Comparison of ENCODE assay signal across 9 cellular contexts in the genomic region with DNA sequence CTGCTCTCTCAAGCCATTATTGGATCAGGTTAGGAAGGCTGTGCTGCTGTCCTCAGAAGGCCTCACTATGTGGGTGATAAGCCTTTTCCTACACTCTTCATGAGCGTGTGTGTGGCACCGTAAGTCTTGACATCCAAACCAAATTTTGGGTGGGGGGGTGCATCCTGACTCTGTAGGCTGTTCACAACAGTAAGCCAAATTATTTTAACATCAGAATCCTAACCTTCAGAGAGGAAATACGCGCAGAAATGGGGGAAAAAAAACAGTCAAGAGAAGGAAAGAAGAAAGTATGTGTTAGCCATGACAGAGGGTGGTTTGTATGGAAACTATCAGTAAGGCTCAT. TPM values are rescaled to one million over a fixed set of nuclear protein-coding genes. Genes with fewer than 3 reads are reported as not detected.
DNase-seq lines count a peak whose midpoint lies in the region; ATAC-seq and TF ChIP-seq lines count a peak whose summit lies in the region.
"Had no signal": no experiment of that assay in that cellular context is flagged by ENCODE, and none has a peak within 500 bp of the region (broad histone marks: within the 10 kb centered on the region; RNA-seq: fewer than 3 reads in every experiment).

No MANE protein-coding gene starts in this region.

- H3K27ac ChIP-seq in Peyer's patch (peak overlapping the region; percentile 66 to 85 (median 81)), esophagus muscularis mucosa (replicated peaks in 1 of 4) (peak overlapping the region; percentile 78 to 84 (median 82)), suprapubic skin (peak overlapping the region; percentile 76)

- H3K36me3 ChIP-seq in Peyer's patch (no peaks in the 10 kb centered on the region), esophagus muscularis mucosa (peaks cover 0 to 19% (median 0%) of the 10 kb centered on the region in 4 donors), suprapubic skin (no peaks in the 10 kb centered on the region)

- no peak overlapping the region for H3K4me3 ChIP-seq in Peyer's patch
- no peak overlapping the region for H3K4me3 ChIP-seq in esophagus muscularis mucosa
- H3K4me3 ChIP-seq in suprapubic skin = no peak overlapping the region

- H3K4me1 ChIP-seq in Peyer's patch = peaks cover 0 to 18% (median 7%) of the 10 kb centered on the region in 4 donors
- peaks cover 0 to 17% (median 15%) of the 10 kb centered on the region in 4 donors for H3K4me1 ChIP-seq in esophagus muscularis mucosa
- H3K4me1 ChIP-seq in suprapubic skin = peaks cover 32% of the 10 kb centered on the region

- no peak overlapping the region for H3K27ac Mint-ChIP-seq in osteocyte (ENCODE audit: unreplicated experiment)

- DNase-seq in activated T-cell treated with anti-CD3 and anti-CD28 coated beads, Interleukin-2, amount 50 U/mL, for 4 hours = no peak
- no peak for DNase-seq in activated T-cell treated with anti-CD3 and anti-CD28 coated beads, Interleukin-2, amount 50 U/mL, for 48 hours
- no peak for DNase-seq in Peyer's patch
- no peak for DNase-seq in esophagus muscularis mucosa (ENCODE audit: extremely low spot score)
- DNase-seq in suprapubic skin (ENCODE audit: low spot score in 2 of 2) = no peak
- no peak for DNase-seq in osteocyte (ENCODE audit: extremely low spot score, unreplicated experiment)
- no peak for DNase-seq in GOT3 (lab: John Stamatoyannopoulos, UW)
- DNase-seq: occipital lobe had no signal

- no peaks in the 10 kb centered on the region for H3K27me3 Mint-ChIP-seq in activated T-cell treated with anti-CD3 and anti-CD28 coated beads, Interleukin-2, amount 50 U/mL, for 4 hours (ENCODE audit: low read depth)
- no peaks in the 10 kb centered on the region for H3K27me3 Mint-ChIP-seq in osteocyte (ENCODE audit: unreplicated experiment)

- peaks cover 9% of the 10 kb centered on the region for H3K36me3 Mint-ChIP-seq in activated T-cell treated with anti-CD3 and anti-CD28 coated beads, Interleukin-2, amount 50 U/mL, for 4 hours (ENCODE audit: insufficient read depth)
- peaks cover 3% of the 10 kb centered on the region for H3K36me3 Mint-ChIP-seq in osteocyte (ENCODE audit: unreplicated experiment)

- peak overlapping the region; percentile 32 for H3K4me3 Mint-ChIP-seq in activated T-cell treated with anti-CD3 and anti-CD28 coated beads, Interleukin-2, amount 50 U/mL, for 4 hours
- no peak overlapping the region for H3K4me3 Mint-ChIP-seq in osteocyte (ENCODE audit: unreplicated experiment)

- H3K27me3 ChIP-seq in Peyer's patch (no peaks in the 10 kb centered on the region), esophagus muscularis mucosa (no peaks in the 10 kb centered on the region), suprapubic skin (no peaks in the 10 kb centered on the region)

- no peak for TF ChIP-seq POLR2A in Peyer's patch (IDR thresholded peaks at IDR 0.05)
- TF ChIP-seq POLR2A in esophagus muscularis mucosa (IDR thresholded peaks at IDR 0.05; ENCODE audit: low read depth) = no peak
- no peak for TF ChIP-seq POLR2A in suprapubic skin (IDR thresholded peaks at IDR 0.05)

- no peaks in the 10 kb centered on the region for H3K9me3 Mint-ChIP-seq in activated T-cell treated with anti-CD3 and anti-CD28 coated beads, Interleukin-2, amount 50 U/mL, for 4 hours
- H3K9me3 Mint-ChIP-seq in osteocyte (ENCODE audit: unreplicated experiment) = no peaks in the 10 kb centered on the region

- ATAC-seq in activated T-cell treated with anti-CD3 and anti-CD28 coated beads, Interleukin-2, amount 50 U/mL, for 4 hours = peak in 1 of 2 donors; percentile 7
- ATAC-seq in HG02763 (IDR thresholded peaks at IDR 0.05; ENCODE audit: unreplicated experiment) = no peak

- peak in 1 of 6 experiments; percentile 4 for TF ChIP-seq CTCF in Peyer's patch (IDR thresholded peaks at IDR 0.05)
- TF ChIP-seq CTCF in esophagus muscularis mucosa (IDR thresholded peaks at IDR 0.05) = no peak
- TF ChIP-seq CTCF in suprapubic skin (IDR thresholded peaks at IDR 0.05) = no peak
- TF ChIP-seq CTCF in osteocyte (IDR thresholded peaks at IDR 0.05) = no peak

- no peaks in the 10 kb centered on the region for H3K9me3 ChIP-seq in Peyer's patch
- H3K9me3 ChIP-seq in esophagus muscularis mucosa = no peaks in the 10 kb centered on the region
- H3K9me3 ChIP-seq in suprapubic skin = no peaks in the 10 kb centered on the region

- 86% methylated on average over 4 of the region's 4 CpGs for WGBS in esophagus muscularis mucosa
- WGBS in suprapubic skin = 86% methylated on average over 4 of the region's 4 CpGs

- peaks cover 29% of the 10 kb centered on the region for H3K4me1 Mint-ChIP-seq in activated T-cell treated with anti-CD3 and anti-CD28 coated beads, Interleukin-2, amount 50 U/mL, for 4 hours (ENCODE audit: low read depth)
- peaks cover 34% of the 10 kb centered on the region for H3K4me1 Mint-ChIP-seq in osteocyte (ENCODE audit: unreplicated experiment)

- intact Hi-C loops in esophagus muscularis mucosa (cut with DNase I) = loop anchor here (1.0 kb wide), 1 partner anchor 193 kb away; no protein-coding TSS in a partner anchor

- TF ChIP-seq EP300 in esophagus muscularis mucosa (IDR thresholded peaks at IDR 0.05) (no peak), suprapubic skin (IDR thresholded peaks at IDR 0.05) (no peak)

RNA-seq across cellular contexts. Expression of gene STPG1, which starts 21.0 kb away (rescaled TPM):
- 1 to 10 TPM; 3.2 to 4.2 (median 3.9) TPM for total RNA-seq in activated T-cell treated with anti-CD3 and anti-CD28 coated beads, Interleukin-2, amount 50 U/mL, for 4 hours
- 10 to 100 TPM in 3 of 4 donors, 1 to 10 TPM in 1; 3.3 to 16.5 (median 15.1) TPM for total RNA-seq in Peyer's patch
- total RNA-seq in esophagus muscularis mucosa = 1 to 10 TPM; 2.2 to 5.6 (median 4.1) TPM
- 1 to 10 TPM; 7.2 to 8.5 (median 7.8) TPM for total RNA-seq in suprapubic skin
- total RNA-seq in osteocyte = 5.3 and 5.4 TPM in 2 replicates

RNA-seq across cellular contexts. Expression of gene NIPAL3, which starts 23.0 kb away (rescaled TPM):
- 10 to 100 TPM; 24.0 to 31.8 (median 26.8) TPM for total RNA-seq in activated T-cell treated with anti-CD3 and anti-CD28 coated beads, Interleukin-2, amount 50 U/mL, for 4 hours
- total RNA-seq in Peyer's patch (10 to 100 TPM; 38.0 to 74.3 (median 57.3) TPM), esophagus muscularis mucosa (10 to 100 TPM; 18.3 to 31.1 (median 26.6) TPM), suprapubic skin (10 to 100 TPM; 42.4 to 75.4 (median 64.6) TPM), osteocyte (25.8 and 28.4 TPM in 2 replicates)
